In the genomic region with DNA sequence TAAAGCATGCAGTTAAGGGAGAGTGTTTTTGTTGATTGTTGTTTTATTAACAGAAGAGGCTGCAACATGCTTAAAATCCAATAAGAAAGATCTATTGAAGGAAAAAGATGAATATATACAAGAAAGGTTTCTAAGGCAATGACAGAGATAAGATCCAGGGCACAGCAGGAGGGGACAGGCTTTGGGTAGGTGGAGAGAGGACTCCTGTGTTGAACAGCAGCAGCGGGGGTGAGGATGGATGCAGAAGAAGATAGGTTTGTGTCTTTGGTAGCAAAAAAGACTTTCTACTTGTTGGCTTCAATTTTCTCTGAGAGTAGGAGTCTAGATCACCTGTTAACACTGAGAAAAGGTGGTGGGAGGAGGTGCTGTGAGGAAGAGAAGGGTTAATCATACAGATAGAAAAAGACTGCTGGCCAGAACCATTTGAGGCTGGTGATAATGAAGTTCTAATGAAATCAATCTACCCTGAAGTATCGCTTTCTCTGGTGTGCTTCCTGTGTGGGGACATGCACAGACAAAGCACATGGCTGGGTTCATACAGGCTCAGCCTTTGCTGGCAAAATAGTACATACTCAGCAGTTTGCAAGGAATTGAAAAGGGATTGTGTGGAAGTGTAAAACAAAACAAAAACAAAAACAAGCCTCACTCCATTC, we compare ENCODE assay signal across 9 cellular contexts. TPM values are rescaled to one million over a fixed set of nuclear protein-coding genes. Genes with fewer than 3 reads are reported as not detected.
DNase-seq lines count a peak whose midpoint lies in the region; ATAC-seq and TF ChIP-seq lines count a peak whose summit lies in the region.
"Had no signal": no experiment of that assay in that cellular context is flagged by ENCODE, and none has a peak within 500 bp of the region (broad histone marks: within the 10 kb centered on the region; RNA-seq: fewer than 3 reads in every experiment).

No MANE protein-coding gene starts in this region.

- H3K9me3 ChIP-seq in HAP-1: no peaks in the 10 kb centered on the region

- TF ChIP-seq CTCF in brain (conservative IDR thresholded peaks at IDR 0.05): no peak

- H3K27me3 ChIP-seq in HAP-1 (ENCODE audit: low read depth): no peaks in the 10 kb centered on the region

- no peak overlapping the region for H3K4me3 ChIP-seq in HAP-1

- peaks cover 7% of the 10 kb centered on the region for H3K36me3 Mint-ChIP-seq in brain

- no peaks in the 10 kb centered on the region for H3K9me3 Mint-ChIP-seq in brain
- H3K9me3 Mint-ChIP-seq: T-helper 2 cell treated with Interferon-gamma antibody and Interleukin-4, amounts not matched to agents 5 μg/mL and 100 μg/mL, for 36 hours had no signal

- DNase-seq in Ammon's horn (ENCODE audit: low spot score): peak; percentile 44
- DNase-seq in NCI-H2107 treated with DMSO at 0.1 percent for 48 hours (lab: John Stamatoyannopoulos, UW; ENCODE audit: unreplicated experiment): no peak
- no peak for DNase-seq in HAP-1 (ENCODE audit: low spot score in 2 of 2)
- no peak for DNase-seq in cortex of kidney (lab: John Stamatoyannopoulos, UW)

- H3K4me3 Mint-ChIP-seq in brain: no peak overlapping the region
- H3K4me3 Mint-ChIP-seq: T-helper 2 cell treated with Interferon-gamma antibody and Interleukin-4, amounts not matched to agents 5 μg/mL and 100 μg/mL, for 36 hours had no signal

- ATAC-seq in GM19372 (IDR thresholded peaks at IDR 0.05; ENCODE audit: low read depth, unreplicated experiment) (peak; percentile 80), HG03060 (IDR thresholded peaks at IDR 0.05; ENCODE audit: low read depth, unreplicated experiment) (peak; percentile 71), HG02970 (IDR thresholded peaks at IDR 0.05; ENCODE audit: low FRiP score, unreplicated experiment) (no peak)

- H3K27ac Mint-ChIP-seq in brain: peak overlapping the region in 3 of 5 experiments; percentile 0 to 89 (median 58)
- H3K27ac Mint-ChIP-seq: T-helper 2 cell treated with Interferon-gamma antibody and Interleukin-4, amounts not matched to agents 5 μg/mL and 100 μg/mL, for 36 hours had no signal

- H3K4me1 Mint-ChIP-seq in brain: peaks cover 76% of the 10 kb centered on the region

- no peaks in the 10 kb centered on the region for H3K27me3 Mint-ChIP-seq in brain

- H3K4me1 ChIP-seq in HAP-1: 0 out of 2 replicates have a peak, but pooled peaks cover 2% of the 10 kb centered on the region

- H3K36me3 ChIP-seq in HAP-1 (replicated peaks): no peaks in the 10 kb centered on the region

- in situ Hi-C loops in HAP-1 (cut with MboI; ENCODE audit: low sequenced_read_pairs): no loop called here

RNA-seq across cellular contexts. Expression of a gene that starts 17.2 kb away (rescaled TPM):
- polyA plus RNA-seq in brain (ENCODE audit: insufficient read depth, low read depth, low replicate concordance): 35.6 TPM
